Comparison of ENCODE assay signal across 27 cellular contexts in genomic region chrX:150184487-150184886, GRCh38.
DNase-seq lines count a peak whose midpoint lies in the region; ATAC-seq, FAIRE-seq and TF ChIP-seq lines count a peak whose summit lies in the region.
"Had no signal": no experiment of that assay in that cellular context is flagged by ENCODE, and none has a peak within 500 bp of the region (broad histone marks: within the 10 kb centered on the region; RNA-seq: fewer than 3 reads in every experiment).

No MANE protein-coding gene starts in this region.

- ATAC-seq in HG02973 (IDR thresholded peaks at IDR 0.05; ENCODE audit: unreplicated experiment) (no peak), aorta (ENCODE audit: low FRiP score) (no peak)
- ATAC-seq: activated T-cell treated with anti-CD3 and anti-CD28 coated beads, Interleukin-2, amount 50 U/mL, for 4 hours; naive thymus-derived CD8-positive, alpha-beta T cell; sciatic nerve had no signal

- intact Hi-C loops in aorta (cut with DNase I): no loop called here

- H3K4me3 ChIP-seq in H1 (ENCODE audit: extremely low read depth in 1 of 4, insufficient read depth in 2 of 4, low read depth in 3 of 4, low read length in 4 of 4): no peak overlapping the region
- H3K4me3 ChIP-seq in aorta (ENCODE audit: low read length in 2 of 2): no peak overlapping the region
- H3K4me3 ChIP-seq: ascending aorta; BLaER1 treated with 17β-estradiol and CSF1 and Interleukin-3, amounts not matched to agents 10 nM and 100 nM; coronary artery; suprapubic skin had no signal

- no peak overlapping the region for H4K8ac ChIP-seq in H1 (ENCODE audit: extremely low read depth, insufficient read depth, low read length)

- no peak overlapping the region for H3K23ac ChIP-seq in H1 (ENCODE audit: insufficient read length)

- DNase-seq in A172 (ENCODE audit: low spot score): peak; percentile 81
- DNase-seq in H54 (ENCODE audit: insufficient read length, low spot score): no peak
- DNase-seq in RWPE1 (ENCODE audit: low spot score): peak; percentile 13
- no peak for DNase-seq in H1 (ENCODE audit: low read depth in 1 of 2, low spot score in 2 of 2)
- no peak for DNase-seq in aorta
- DNase-seq in frontal cortex (ENCODE audit: low spot score in 2 of 2): no peak
- DNase-seq in middle frontal gyrus (ENCODE audit: extremely low spot score, low spot score): no peak
- DNase-seq: ACHN; activated CD4-positive, CD25-positive, alpha-beta regulatory T cell treated with anti-CD3 and anti-CD28 coated beads, Interleukin-2, amount 50 U/mL, for 72 hours; activated CD8-positive, alpha-beta memory T cell treated with anti-CD3 and anti-CD28 coated beads for 24 hours; activated naive CD4-positive, alpha-beta T cell treated with anti-CD3 and anti-CD28 coated beads for 36 hours; activated T-cell treated with anti-CD3 and anti-CD28 coated beads, Interleukin-2, amount 50 U/mL, for 4 hours; foreskin fibroblast; GDM1; mesenchymal stem cell; naive thymus-derived CD8-positive, alpha-beta T cell; NCI-H1417; NCI-H2107; NCI-H510A; Right ventricle myocardium superior had no signal

- POLR2A ChIA-PET in RWPE1 (lab: Yijun Ruan, JAX; ENCODE audit: low non-redundant PET) (no interaction called here), H1 (lab: Charles Lee; ENCODE audit: partially characterized antibody) (no interaction called here)

- no peak for TF ChIP-seq RAD21 in H1 (IDR thresholded peaks at IDR 0.05 in 1 of 2, conservative IDR thresholded peaks at IDR 0.05 in 1 of 2; ENCODE audit: low read depth in 2 of 2, low read length in 2 of 2)

- no peak overlapping the region for H3K9ac ChIP-seq in H1 (replicated peaks in 1 of 4; ENCODE audit: extremely low read depth in 1 of 4, low read depth in 3 of 4, low read length in 3 of 4)
- H3K9ac ChIP-seq: BLaER1 treated with 17β-estradiol and CSF1 and Interleukin-3, amounts not matched to agents 10 nM and 100 nM; parathyroid adenoma had no signal

- H2BK5ac ChIP-seq in H1 (ENCODE audit: low read depth, low read length): no peak overlapping the region

- H3K23me2 ChIP-seq in H1 (ENCODE audit: low read depth, low read length): no peaks in the 10 kb centered on the region

- FAIRE-seq in H54 (lab: Jason Lieb, UNC) (peak; percentile 77), H1 (lab: Jason Lieb, UNC) (peak; percentile 66), frontal cortex (lab: Jason Lieb, UNC) (no peak)

- no peaks in the 10 kb centered on the region for H3K79me1 ChIP-seq in H1 (ENCODE audit: low read depth, low read length)

- H2AFZ ChIP-seq in H1 (ENCODE audit: low read length): no peak overlapping the region
- H2AFZ ChIP-seq: parathyroid adenoma had no signal

- H3K4me1 ChIP-seq in H1 (replicated peaks in 1 of 4; ENCODE audit: control insufficient read depth in 3 of 4, insufficient read depth in 4 of 4, low read length in 3 of 4) (no peaks in the 10 kb centered on the region), aorta (ENCODE audit: control insufficient read depth in 1 of 2, insufficient read depth in 2 of 2, low read length in 2 of 2) (no peaks in the 10 kb centered on the region)
- H3K4me1 ChIP-seq: ascending aorta; BLaER1 treated with 17β-estradiol and CSF1 and Interleukin-3, amounts not matched to agents 10 nM and 100 nM; parathyroid adenoma; suprapubic skin had no signal

- H4K5ac ChIP-seq in H1 (ENCODE audit: insufficient read length, low read depth, low read length): no peak overlapping the region

- TF ChIP-seq POLR2A in H54 (IDR thresholded peaks at IDR 0.05; ENCODE audit: low read depth, low read length) (no peak), H1 (IDR thresholded peaks at IDR 0.05; ENCODE audit: control extremely low read depth in 1 of 2, low read depth in 2 of 2, low read length in 2 of 2) (no peak)

- WGBS in H1 (ENCODE audit: extremely low coverage in 1 of 2, insufficient coverage in 1 of 2, insufficient read length in 1 of 2, insufficient replicate concordance in 2 of 2, low coverage in 1 of 2, low lambda C conversion rate in 2 of 2, missing lambda C conversion rate in 1 of 2), 2 experiments: 91% methylated on average over 3 of the region's 3 CpGs; no CpG with 5 or more reads in 1 of the 2 experiments
- 60 to 64% methylated on average over 3 of the region's 3 CpGs for WGBS in aorta, 2 donors

- H3K14ac ChIP-seq in H1 (ENCODE audit: insufficient read length): no peak overlapping the region

- H3K9me3 ChIP-seq in H1 (ENCODE audit: insufficient read depth in 2 of 2, low read depth in 1 of 2, low read length in 1 of 2) (no peaks in the 10 kb centered on the region), aorta (ENCODE audit: control insufficient read depth, low read length) (no peaks in the 10 kb centered on the region)
- H3K9me3 ChIP-seq: ascending aorta, suprapubic skin had no signal

- no peak overlapping the region for H3K4me2 ChIP-seq in H1 (ENCODE audit: insufficient read depth in 1 of 2, low read depth in 2 of 2, low read length in 2 of 2)
- H3K4me2 ChIP-seq: BLaER1 treated with 17β-estradiol and CSF1 and Interleukin-3, amounts not matched to agents 10 nM and 100 nM had no signal

- no peaks in the 10 kb centered on the region for H4K20me1 ChIP-seq in H1 (replicated peaks in 1 of 2; ENCODE audit: control insufficient read depth in 1 of 2, insufficient read depth in 2 of 2, low read length in 2 of 2)
- H4K20me1 ChIP-seq: BLaER1 treated with 17β-estradiol and CSF1 and Interleukin-3, amounts not matched to agents 10 nM and 100 nM had no signal

- H2BK15ac ChIP-seq in H1 (ENCODE audit: low read length): no peak overlapping the region

- H4K91ac ChIP-seq in H1 (replicated peaks; ENCODE audit: insufficient read length, low read length): no peak overlapping the region

- H3K18ac ChIP-seq in H1 (ENCODE audit: extremely low read depth, low read length): no peak overlapping the region

- H2AK5ac ChIP-seq in H1 (ENCODE audit: low read depth, low read length): no peak overlapping the region

- H3K27ac ChIP-seq in RWPE1 (no peak overlapping the region), H1 (ENCODE audit: low read depth, low read length) (no peak overlapping the region), aorta (ENCODE audit: low read depth in 1 of 2, low read length in 2 of 2) (no peak overlapping the region)
- H3K27ac ChIP-seq: ascending aorta; BLaER1 treated with 17β-estradiol and CSF1 and Interleukin-3, amounts not matched to agents 10 nM and 100 nM; coronary artery; parathyroid adenoma; suprapubic skin had no signal

- H2BK20ac ChIP-seq in H1 (ENCODE audit: low read length): no peak overlapping the region

- H3K79me2 ChIP-seq in H1 (ENCODE audit: control insufficient read depth in 1 of 2, insufficient read depth in 2 of 2, low read length in 2 of 2): no peaks in the 10 kb centered on the region
- H3K79me2 ChIP-seq: parathyroid adenoma had no signal

- no peaks in the 10 kb centered on the region for H3K27me3 ChIP-seq in H1 (replicated peaks in 1 of 4; ENCODE audit: control insufficient read depth in 3 of 4, extremely low read depth in 1 of 4, insufficient read depth in 3 of 4, low read length in 3 of 4)
- H3K27me3 ChIP-seq in aorta (ENCODE audit: control insufficient read depth in 1 of 2, insufficient read depth in 2 of 2, low read length in 1 of 2): no peaks in the 10 kb centered on the region
- H3K27me3 ChIP-seq: ascending aorta; BLaER1 treated with 17β-estradiol and CSF1 and Interleukin-3, amounts not matched to agents 10 nM and 100 nM; suprapubic skin had no signal

- H3K36me3 ChIP-seq in H1 (ENCODE audit: control insufficient read depth in 2 of 4, insufficient read depth in 4 of 4, low read length in 3 of 4) (no peaks in the 10 kb centered on the region), aorta (ENCODE audit: control insufficient read depth in 1 of 2, insufficient read depth in 2 of 2, low read length in 1 of 2) (no peaks in the 10 kb centered on the region)
- H3K36me3 ChIP-seq: ascending aorta; BLaER1 treated with 17β-estradiol and CSF1 and Interleukin-3, amounts not matched to agents 10 nM and 100 nM; suprapubic skin had no signal

- no peak overlapping the region for H2BK12ac ChIP-seq in H1 (ENCODE audit: low read depth, low read length)

- H3K56ac ChIP-seq in H1 (replicated peaks; ENCODE audit: insufficient read length, low read depth, low read length): no peak overlapping the region

- CTCF ChIA-PET in RWPE1 (lab: Yijun Ruan, JAX): interaction anchor here (0.6 kb wide), 1 partner anchor 103 kb away, joined by 3 read pairs; no protein-coding TSS in a partner anchor
- CTCF ChIA-PET in H1 (lab: Charles Lee; ENCODE audit: partially characterized antibody): interaction anchor here (0.7 kb wide), 1 partner anchor 196 kb away, joined by 5 read pairs; no protein-coding TSS in a partner anchor

- TF ChIP-seq CTCF in RWPE1 (conservative IDR thresholded peaks at IDR 0.05; ENCODE audit: low read depth) (no peak), H1 (IDR thresholded peaks at IDR 0.05; ENCODE audit: control extremely low read depth in 1 of 3, insufficient read depth in 1 of 3, low read depth in 1 of 3, low read length in 3 of 3) (no peak)

- H3K4ac ChIP-seq in H1 (replicated peaks; ENCODE audit: insufficient read length, low read depth, low read length): no peak overlapping the region

- no peak for TF ChIP-seq EP300 in H1 (IDR thresholded peaks at IDR 0.05; ENCODE audit: borderline replicate concordance in 1 of 2, low read depth in 2 of 2, low read length in 2 of 2)

- H2BK120ac ChIP-seq in H1 (replicated peaks; ENCODE audit: low read depth, low read length): no peak overlapping the region

TF ChIP-seq in H1, 55 proteins besides CTCF, POLR2A, EP300 and RAD21:
- TF ChIP-seq HDAC6 (IDR thresholded peaks at IDR 0.05; ENCODE audit: low read depth, low read length) (no peak), GTF2F1 (IDR thresholded peaks at IDR 0.05; ENCODE audit: borderline replicate concordance, low read depth, low read length) (no peak), EGR1 (IDR thresholded peaks at IDR 0.05; ENCODE audit: borderline replicate concordance, low read depth, low read length) (no peak), RXRA (IDR thresholded peaks at IDR 0.05; ENCODE audit: insufficient read depth, low read depth, low read length) (no peak), KDM1A (IDR thresholded peaks at IDR 0.05; ENCODE audit: borderline replicate concordance, low read length) (no peak), ZNF274 (IDR thresholded peaks at IDR 0.05; ENCODE audit: borderline replicate concordance, extremely low read depth, low read length) (no peak), CBX5 (IDR thresholded peaks at IDR 0.05; ENCODE audit: low read depth, low read length) (no peak), JUN (IDR thresholded peaks at IDR 0.05; ENCODE audit: low read depth, low read length) (no peak), EZH2 (IDR thresholded peaks at IDR 0.05; ENCODE audit: low read depth, low read length, severe bottlenecking) (no peak)

Comparison
In these comparisons a context has a peak if more than half of its experiments do, and no peak if none do; other contexts are left out.
1. DNase-seq: peak in A172 (single experiment) and RWPE1 (single experiment); none in H54 (single experiment), H1 (0 of 2), aorta (0 of 2), frontal cortex (0 of 2) and middle frontal gyrus (single experiment).